11 cellular contexts compared by ENCODE assay signal in the genomic region with DNA sequence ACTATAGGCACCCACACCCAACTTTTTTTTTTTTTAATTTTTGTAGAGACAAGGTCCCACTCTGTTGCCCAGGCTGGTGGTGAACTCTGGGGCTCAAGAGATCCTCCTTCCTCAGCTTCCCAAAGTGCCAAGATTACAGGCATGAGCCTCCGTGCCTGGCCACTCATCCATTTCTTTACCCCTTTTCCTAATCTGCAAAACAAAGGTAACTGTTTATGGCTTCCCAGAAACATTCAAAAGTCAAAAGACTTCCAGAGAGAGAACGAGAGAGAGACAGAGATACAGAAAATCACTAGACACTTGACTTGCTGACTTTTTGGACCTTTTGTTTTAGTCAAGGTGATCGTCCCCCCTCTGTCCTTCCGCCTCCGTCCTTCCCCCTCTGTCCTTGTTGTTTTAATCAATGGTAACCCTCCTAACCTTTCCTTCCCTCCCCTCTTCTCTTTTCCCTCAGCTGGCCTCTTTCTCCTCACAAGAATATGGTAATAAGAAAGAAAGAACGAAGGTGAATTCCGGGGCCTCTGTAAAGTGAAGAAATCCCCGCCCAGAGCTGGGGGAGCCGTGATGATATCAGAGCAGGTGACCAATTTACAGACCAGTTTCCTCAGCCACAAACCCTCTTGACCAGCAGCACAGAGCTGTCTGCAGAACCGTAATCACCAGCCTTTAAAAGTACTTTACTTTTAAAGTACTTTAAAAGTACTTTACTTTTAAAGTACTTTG. TPM values are rescaled to one million over a fixed set of nuclear protein-coding genes. Genes with fewer than 3 reads are reported as not detected.
A peak's percentile ranks its signal among the peaks of the same experiment; 100 is the strongest.
DNase-seq lines count a peak whose midpoint lies in the region; ATAC-seq, FAIRE-seq and TF ChIP-seq lines count a peak whose summit lies in the region.
"Had no signal": no experiment of that assay in that cellular context is flagged by ENCODE, and none has a peak within 500 bp of the region (broad histone marks: within the 10 kb centered on the region; RNA-seq: fewer than 3 reads in every experiment).

No MANE protein-coding gene starts in this region.

- H3K27me3 ChIP-seq in K562 (ENCODE audit: control insufficient read depth in 2 of 2, insufficient read depth in 2 of 2, low read length in 2 of 2), result no peaks in the 10 kb centered on the region

- H3K79me2 ChIP-seq in K562 (ENCODE audit: control insufficient read depth, insufficient read depth, low read length), result no peaks in the 10 kb centered on the region

- 6% methylated on average over 10 of the region's 10 CpGs for WGBS in K562 (ENCODE audit: insufficient coverage, low coverage, missing lambda C conversion rate)

- intact Hi-C loops in K562 (cut with micrococcal nuclease), result no loop called here

- TF ChIP-seq CTCF in K562 (IDR thresholded peaks at IDR 0.05 in 2 of 3, conservative IDR thresholded peaks at IDR 0.05 in 1 of 3; ENCODE audit: insufficient read depth in 2 of 3, low read depth in 1 of 3, low read length in 3 of 3), result no peak

- POLR2A ChIA-PET in K562 (lab: Yijun Ruan, JAX), result interaction anchor here (0.6 to 1.2 kb wide), 8 partner anchors 9 to 47 kb away, joined by 3 to 6 read pairs (median 3); no protein-coding TSS in a partner anchor

- peak overlapping the region; percentile 38 to 41; a peak in 3 of 4 replicates for H3K9ac ChIP-seq in K562 (ENCODE audit: insufficient read depth in 1 of 2, low read depth in 2 of 2, low read length in 2 of 2)

- H3K36me3 ChIP-seq in K562 (ENCODE audit: control insufficient read depth, insufficient read depth, low read length), result no peaks in the 10 kb centered on the region

- no peaks in the 10 kb centered on the region for H3K27me3 Mint-ChIP-seq in T-helper 2 cell treated with Interferon-gamma antibody and Interleukin-4, amounts not matched to agents 5 μg/mL and 100 μg/mL, for 36 hours (ENCODE audit: low read depth)

- TF ChIP-seq EP300 in K562 (IDR thresholded peaks at IDR 0.05; ENCODE audit: low read length), result peak; percentile 72

- H3K4me2 ChIP-seq in K562 (ENCODE audit: insufficient read depth, low read length), result peak overlapping the region; percentile 57

- H4K20me1 ChIP-seq in K562 (replicated peaks; ENCODE audit: control insufficient read depth, insufficient read depth, low read length), result no peaks in the 10 kb centered on the region

- peaks cover 29% of the 10 kb centered on the region for H3K4me1 Mint-ChIP-seq in T-helper 2 cell treated with Interferon-gamma antibody and Interleukin-4, amounts not matched to agents 5 μg/mL and 100 μg/mL, for 36 hours (ENCODE audit: low read depth)

- no peaks in the 10 kb centered on the region for H3K9me1 ChIP-seq in K562 (ENCODE audit: control insufficient read depth, insufficient read depth, low read length)

- H3K36me3 Mint-ChIP-seq in T-helper 2 cell treated with Interferon-gamma antibody and Interleukin-4, amounts not matched to agents 5 μg/mL and 100 μg/mL, for 36 hours (ENCODE audit: low read depth), result peaks cover 25% of the 10 kb centered on the region

- CTCF ChIA-PET in K562 (lab: Yijun Ruan, JAX; ENCODE audit: low intra/inter-chr PET ratio), result no interaction called here

- TF ChIP-seq POLR2A in K562 (conservative IDR thresholded peaks at IDR 0.05), result no peak

- no peaks in the 10 kb centered on the region for H3K9me3 Mint-ChIP-seq in T-helper 2 cell treated with Interferon-gamma antibody and Interleukin-4, amounts not matched to agents 5 μg/mL and 100 μg/mL, for 36 hours

- H3K4me1 ChIP-seq in K562 (replicated peaks in 1 of 2; ENCODE audit: control insufficient read depth in 2 of 2, insufficient read depth in 2 of 2, low read length in 2 of 2), result peaks cover 17 to 37% of the 10 kb centered on the region in 2 experiments

- BruUV-seq in K562 (replicated peaks; lab: Mats Ljungman, UMichigan), result no TSS peak

- no peaks in the 10 kb centered on the region for H3K9me3 ChIP-seq in K562 (replicated peaks; ENCODE audit: control insufficient read depth, insufficient read depth, low read depth, low read length)

- ATAC-seq in HG03045 (IDR thresholded peaks at IDR 0.05; ENCODE audit: unreplicated experiment) (peak; percentile 48), K562 (peak; percentile 87)
- ATAC-seq: left ventricle myocardium superior had no signal

- in situ Hi-C loops in K562 (cut with MboI), result no loop called here

- no peak overlapping the region for H3K4me3 Mint-ChIP-seq in T-helper 2 cell treated with Interferon-gamma antibody and Interleukin-4, amounts not matched to agents 5 μg/mL and 100 μg/mL, for 36 hours

- peak overlapping the region; percentile 42; the same call in 2 of the 3 replicates for H3K27ac ChIP-seq in K562 (ENCODE audit: extremely low read depth, low read depth, low read length)

- H3K4me3 ChIP-seq in K562, result no peak overlapping the region

- peak overlapping the region; percentile 43 for H3K27ac Mint-ChIP-seq in T-helper 2 cell treated with Interferon-gamma antibody and Interleukin-4, amounts not matched to agents 5 μg/mL and 100 μg/mL, for 36 hours

- peak overlapping the region; percentile 79 for H2AFZ ChIP-seq in K562 (ENCODE audit: low read depth, low read length)

- peak; percentile 57 for FAIRE-seq in K562 (lab: Jason Lieb, UNC)
- FAIRE-seq: A204.1 had no signal

- DNase-seq in T-helper 2 cell treated with Interferon-gamma antibody and Interleukin-4, amounts not matched to agents 5 μg/mL and 100 μg/mL, for 36 hours (ENCODE audit: low spot score), result no peak
- DNase-seq in T-helper 2 cell (no peak), K562 (ENCODE audit: extremely low read depth in 1 of 4, low spot score in 3 of 4) (peak in 2 of 4 experiments; percentile 52 to 71), renal cortical epithelial cell (ENCODE audit: low read depth) (peak; percentile 66), anterior cingulate cortex (lab: John Stamatoyannopoulos, UW) (no peak), MV-4-11 (lab: John Stamatoyannopoulos, UW) (no peak), NCI-H1694 (lab: John Stamatoyannopoulos, UW) (no peak)
- DNase-seq: left ventricle myocardium superior had no signal

- TF ChIP-seq RAD21 in K562 (CRISPR knock-in tag; conservative IDR thresholded peaks at IDR 0.05 in 1 of 2, IDR thresholded peaks at IDR 0.05 in 1 of 2), result no peak

TF ChIP-seq in K562, 482 proteins besides CTCF, POLR2A, EP300 and RAD21 (continues in another document):
- TF ChIP-seq LEF1 (IDR thresholded peaks at IDR 0.05) (peak; percentile 64), TBP (optimal IDR thresholded peaks at IDR 0.05; ENCODE audit: low read depth, low read length) (peak; percentile 45), EWSR1 (IDR thresholded peaks at IDR 0.05; ENCODE audit: borderline replicate concordance, low read depth, partially characterized antibody) (no peak), BHLHE40 (IDR thresholded peaks at IDR 0.05; ENCODE audit: low read length) (peak; percentile 54), NR2C2 (CRISPR knock-in tag; IDR thresholded peaks at IDR 0.05) (no peak), NR2C2 (tag; IDR thresholded peaks at IDR 0.05) (peak; percentile 42; the same call in 1 of the 2 replicates), TRIM28 (IDR thresholded peaks at IDR 0.05) (no peak), POLR2H (tag; IDR thresholded peaks at IDR 0.05; ENCODE audit: low read depth) (peak; percentile 80), ZFP36 (IDR thresholded peaks at IDR 0.05; ENCODE audit: low read depth, low read length, partially characterized antibody) (peak; percentile 45), KAT2B (IDR thresholded peaks at IDR 0.05; ENCODE audit: low read depth, low read length) (no peak), SOX6 (IDR thresholded peaks at IDR 0.05) (peak; percentile 37; the same call in 1 of the 2 replicates), ARNT (IDR thresholded peaks at IDR 0.05) (0 out of 4 replicates have a peak, but pooled peaks of 1 of the 2 experiments have one; percentile 8), CEBPB (tag; IDR thresholded peaks at IDR 0.05) (0 out of 2 replicates have a peak, but pooled peaks have one; percentile 9), TRIM24 (IDR thresholded peaks at IDR 0.05) (peak in 1 of 2 experiments; percentile 18; a peak in 1 of 4 replicates), DPF2 (IDR thresholded peaks at IDR 0.05) (peak; percentile 8; the same call in 1 of the 2 replicates), THRAP3 (IDR thresholded peaks at IDR 0.05; ENCODE audit: borderline replicate concordance) (0 out of 2 replicates have a peak, but pooled peaks have one; percentile 10)
- TF ChIP-seq, protein P1, sequence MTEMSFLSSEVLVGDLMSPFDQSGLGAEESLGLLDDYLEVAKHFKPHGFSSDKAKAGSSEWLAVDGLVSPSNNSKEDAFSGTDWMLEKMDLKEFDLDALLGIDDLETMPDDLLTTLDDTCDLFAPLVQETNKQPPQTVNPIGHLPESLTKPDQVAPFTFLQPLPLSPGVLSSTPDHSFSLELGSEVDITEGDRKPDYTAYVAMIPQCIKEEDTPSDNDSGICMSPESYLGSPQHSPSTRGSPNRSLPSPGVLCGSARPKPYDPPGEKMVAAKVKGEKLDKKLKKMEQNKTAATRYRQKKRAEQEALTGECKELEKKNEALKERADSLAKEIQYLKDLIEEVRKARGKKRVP (CRISPR knock-in tag; IDR thresholded peaks at IDR 0.05), result peak; percentile 36; the same call in 1 of the 2 replicates

RNA-seq across cellular contexts. Expression of a gene that starts 21.9 kb away (rescaled TPM):
- total RNA-seq in K562 (2011; cell fraction: chromatin; rRNA removed; ENCODE audit: low replicate concordance), result 1.2 and 1.8 TPM in 2 replicates
- 0.67 and 0.92 TPM in 2 replicates for total RNA-seq in K562 (2011; cell fraction: nucleolus; rRNA removed)
- 1.3 and 1.8 TPM in 2 replicates for total RNA-seq in K562 (2011; cell fraction: nucleoplasm; rRNA removed)
- total RNA-seq in K562 (2014; rRNA removed) (1.2 and 1.4 TPM in 2 replicates), K562 (2014; rRNA removed; fragmentation: Illumina TruSeq; extraction: Trizol) (1.9 and 2.0 TPM in 2 replicates), K562 (2015; rRNA removed; fragmentation: Illumina TruSeq; extraction: Trizol) (1.2 and 1.3 TPM in 2 replicates), K562 (2021) (1.4 and 2.1 TPM in 2 replicates), renal cortical epithelial cell (under 0.01 TPM in 1 of 2 replicates, not detected in the other)
- polyA plus RNA-seq in K562 (2011; rRNA removed) (0.61 and 0.70 TPM in 2 replicates), K562 (2014; fragmentation: Illumina TruSeq; extraction: Trizol) (1.7 TPM in 2 replicates), K562 (2014; fragmentation: Nextera tagmentation; extraction: Ambion mirVana) (under 1 TPM; 0.18 to 0.46 TPM), K562 (2014; rRNA removed) (1.7 and 2.1 TPM in 2 replicates)
- 0.37 and 0.46 TPM in 2 replicates for polyA plus RNA-seq in K562 (2011; cell fraction: cytosol; rRNA removed)
- 1.2 and 1.5 TPM in 2 replicates for polyA plus RNA-seq in K562 (2011; cell fraction: nucleus; rRNA removed)
- polyA plus RNA-seq in K562 (2012), result 1.4 and 5.2 TPM in 2 replicates
- 0.67 and 1.1 TPM in 2 replicates for polyA minus RNA-seq in K562 (2011; rRNA and poly(A)+ RNA removed)
- 0.27 and 0.48 TPM in 2 replicates for polyA minus RNA-seq in K562 (2011; cell fraction: cytosol; rRNA and poly(A)+ RNA removed)
- 0.81 and 1.3 TPM in 2 replicates for polyA minus RNA-seq in K562 (2011; cell fraction: nucleus; rRNA and poly(A)+ RNA removed)
- total RNA-seq: LHCN-M2 had no signal
